In genomic region chr1:18480315-18481189, GRCh38 we compare ENCODE assay signal across 1 cellular context.
TF ChIP-seq lines count a peak whose summit lies in the region.

KLHDC7A (plus strand) TSS chr1:18480930; CDS start chr1:18480982, 52 bp downstream.

TF ChIP-seq in HepG2, 621 proteins besides CTCF, POLR2A, EP300 and RAD21 (continued from another document and continues in another):
- TF ChIP-seq, protein P1, sequence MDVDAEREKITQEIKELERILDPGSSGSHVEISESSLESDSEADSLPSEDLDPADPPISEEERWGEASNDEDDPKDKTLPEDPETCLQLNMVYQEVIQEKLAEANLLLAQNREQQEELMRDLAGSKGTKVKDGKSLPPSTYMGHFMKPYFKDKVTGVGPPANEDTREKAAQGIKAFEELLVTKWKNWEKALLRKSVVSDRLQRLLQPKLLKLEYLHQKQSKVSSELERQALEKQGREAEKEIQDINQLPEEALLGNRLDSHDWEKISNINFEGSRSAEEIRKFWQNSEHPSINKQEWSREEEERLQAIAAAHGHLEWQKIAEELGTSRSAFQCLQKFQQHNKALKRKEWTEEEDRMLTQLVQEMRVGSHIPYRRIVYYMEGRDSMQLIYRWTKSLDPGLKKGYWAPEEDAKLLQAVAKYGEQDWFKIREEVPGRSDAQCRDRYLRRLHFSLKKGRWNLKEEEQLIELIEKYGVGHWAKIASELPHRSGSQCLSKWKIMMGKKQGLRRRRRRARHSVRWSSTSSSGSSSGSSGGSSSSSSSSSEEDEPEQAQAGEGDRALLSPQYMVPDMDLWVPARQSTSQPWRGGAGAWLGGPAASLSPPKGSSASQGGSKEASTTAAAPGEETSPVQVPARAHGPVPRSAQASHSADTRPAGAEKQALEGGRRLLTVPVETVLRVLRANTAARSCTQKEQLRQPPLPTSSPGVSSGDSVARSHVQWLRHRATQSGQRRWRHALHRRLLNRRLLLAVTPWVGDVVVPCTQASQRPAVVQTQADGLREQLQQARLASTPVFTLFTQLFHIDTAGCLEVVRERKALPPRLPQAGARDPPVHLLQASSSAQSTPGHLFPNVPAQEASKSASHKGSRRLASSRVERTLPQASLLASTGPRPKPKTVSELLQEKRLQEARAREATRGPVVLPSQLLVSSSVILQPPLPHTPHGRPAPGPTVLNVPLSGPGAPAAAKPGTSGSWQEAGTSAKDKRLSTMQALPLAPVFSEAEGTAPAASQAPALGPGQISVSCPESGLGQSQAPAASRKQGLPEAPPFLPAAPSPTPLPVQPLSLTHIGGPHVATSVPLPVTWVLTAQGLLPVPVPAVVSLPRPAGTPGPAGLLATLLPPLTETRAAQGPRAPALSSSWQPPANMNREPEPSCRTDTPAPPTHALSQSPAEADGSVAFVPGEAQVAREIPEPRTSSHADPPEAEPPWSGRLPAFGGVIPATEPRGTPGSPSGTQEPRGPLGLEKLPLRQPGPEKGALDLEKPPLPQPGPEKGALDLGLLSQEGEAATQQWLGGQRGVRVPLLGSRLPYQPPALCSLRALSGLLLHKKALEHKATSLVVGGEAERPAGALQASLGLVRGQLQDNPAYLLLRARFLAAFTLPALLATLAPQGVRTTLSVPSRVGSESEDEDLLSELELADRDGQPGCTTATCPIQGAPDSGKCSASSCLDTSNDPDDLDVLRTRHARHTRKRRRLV (CRISPR knock-in tag; IDR thresholded peaks at IDR 0.05): no peak
- TF ChIP-seq ZBTB2 (CRISPR knock-in tag; IDR thresholded peaks at IDR 0.05; ENCODE audit: low read depth) (no peak), ZNF761 (CRISPR knock-in tag; conservative IDR thresholded peaks at IDR 0.05) (peak; percentile 69), ZNF496 (CRISPR knock-in tag; IDR thresholded peaks at IDR 0.05; ENCODE audit: insufficient replicate concordance) (no peak), POLR2G (IDR thresholded peaks at IDR 0.05; ENCODE audit: low read depth, low read length) (peak; percentile 65), KLF15 (CRISPR knock-in tag; IDR thresholded peaks at IDR 0.05; ENCODE audit: borderline replicate concordance) (no peak), ZFY (CRISPR knock-in tag; IDR thresholded peaks at IDR 0.05) (peak; percentile 80), ZNF414 (CRISPR knock-in tag; IDR thresholded peaks at IDR 0.05) (no peak), ZNF263 (CRISPR knock-in tag; IDR thresholded peaks at IDR 0.05) (0 out of 2 replicates have a peak, but pooled peaks have one; percentile 33), PHF8 (CRISPR knock-in tag; IDR thresholded peaks at IDR 0.05) (peak; percentile 64; the same call in 1 of the 2 replicates), DPF2 (CRISPR knock-in tag; IDR thresholded peaks at IDR 0.05; ENCODE audit: borderline replicate concordance, low read depth) (peak; percentile 44; the same call in 1 of the 2 replicates), SRY (CRISPR knock-in tag; IDR thresholded peaks at IDR 0.05) (no peak), ZBTB10 (CRISPR knock-in tag; IDR thresholded peaks at IDR 0.05; ENCODE audit: borderline replicate concordance) (no peak), SKI (IDR thresholded peaks at IDR 0.05; ENCODE audit: partially characterized antibody) (no peak), RBM39 (IDR thresholded peaks at IDR 0.05; ENCODE audit: low read depth, low read length, poor library complexity, severe bottlenecking) (peak; percentile 33), ZNF674 (CRISPR knock-in tag; IDR thresholded peaks at IDR 0.05; ENCODE audit: low read depth) (no peak), SIN3A (IDR thresholded peaks at IDR 0.05; ENCODE audit: borderline replicate concordance, low read depth, low read length) (peak; percentile 52; the same call in 1 of the 2 replicates), EEA1 (CRISPR knock-in tag; IDR thresholded peaks at IDR 0.05; ENCODE audit: borderline replicate concordance) (no peak), AGO1 (IDR thresholded peaks at IDR 0.05; ENCODE audit: low read depth, low read length, poor library complexity, severe bottlenecking) (no peak), U2AF1 (optimal IDR thresholded peaks at IDR 0.05; ENCODE audit: low read depth, low read length) (no peak), ZKSCAN5 (CRISPR knock-in tag; IDR thresholded peaks at IDR 0.05) (no peak), MBNL3 (CRISPR knock-in tag; conservative IDR thresholded peaks at IDR 0.05) (no peak), ARNTL (CRISPR knock-in tag; IDR thresholded peaks at IDR 0.05) (no peak), POLR2AphosphoS2 (IDR thresholded peaks at IDR 0.05; ENCODE audit: low read depth, low read length) (no peak), ZNF557 (CRISPR knock-in tag; IDR thresholded peaks at IDR 0.05) (no peak), ZNF652 (CRISPR knock-in tag; IDR thresholded peaks at IDR 0.05; ENCODE audit: borderline replicate concordance, low read depth) (no peak), MYNN (CRISPR knock-in tag; IDR thresholded peaks at IDR 0.05; ENCODE audit: low read depth) (no peak), RCOR2 (CRISPR knock-in tag; IDR thresholded peaks at IDR 0.05) (no peak)
- TF ChIP-seq, protein P2, sequence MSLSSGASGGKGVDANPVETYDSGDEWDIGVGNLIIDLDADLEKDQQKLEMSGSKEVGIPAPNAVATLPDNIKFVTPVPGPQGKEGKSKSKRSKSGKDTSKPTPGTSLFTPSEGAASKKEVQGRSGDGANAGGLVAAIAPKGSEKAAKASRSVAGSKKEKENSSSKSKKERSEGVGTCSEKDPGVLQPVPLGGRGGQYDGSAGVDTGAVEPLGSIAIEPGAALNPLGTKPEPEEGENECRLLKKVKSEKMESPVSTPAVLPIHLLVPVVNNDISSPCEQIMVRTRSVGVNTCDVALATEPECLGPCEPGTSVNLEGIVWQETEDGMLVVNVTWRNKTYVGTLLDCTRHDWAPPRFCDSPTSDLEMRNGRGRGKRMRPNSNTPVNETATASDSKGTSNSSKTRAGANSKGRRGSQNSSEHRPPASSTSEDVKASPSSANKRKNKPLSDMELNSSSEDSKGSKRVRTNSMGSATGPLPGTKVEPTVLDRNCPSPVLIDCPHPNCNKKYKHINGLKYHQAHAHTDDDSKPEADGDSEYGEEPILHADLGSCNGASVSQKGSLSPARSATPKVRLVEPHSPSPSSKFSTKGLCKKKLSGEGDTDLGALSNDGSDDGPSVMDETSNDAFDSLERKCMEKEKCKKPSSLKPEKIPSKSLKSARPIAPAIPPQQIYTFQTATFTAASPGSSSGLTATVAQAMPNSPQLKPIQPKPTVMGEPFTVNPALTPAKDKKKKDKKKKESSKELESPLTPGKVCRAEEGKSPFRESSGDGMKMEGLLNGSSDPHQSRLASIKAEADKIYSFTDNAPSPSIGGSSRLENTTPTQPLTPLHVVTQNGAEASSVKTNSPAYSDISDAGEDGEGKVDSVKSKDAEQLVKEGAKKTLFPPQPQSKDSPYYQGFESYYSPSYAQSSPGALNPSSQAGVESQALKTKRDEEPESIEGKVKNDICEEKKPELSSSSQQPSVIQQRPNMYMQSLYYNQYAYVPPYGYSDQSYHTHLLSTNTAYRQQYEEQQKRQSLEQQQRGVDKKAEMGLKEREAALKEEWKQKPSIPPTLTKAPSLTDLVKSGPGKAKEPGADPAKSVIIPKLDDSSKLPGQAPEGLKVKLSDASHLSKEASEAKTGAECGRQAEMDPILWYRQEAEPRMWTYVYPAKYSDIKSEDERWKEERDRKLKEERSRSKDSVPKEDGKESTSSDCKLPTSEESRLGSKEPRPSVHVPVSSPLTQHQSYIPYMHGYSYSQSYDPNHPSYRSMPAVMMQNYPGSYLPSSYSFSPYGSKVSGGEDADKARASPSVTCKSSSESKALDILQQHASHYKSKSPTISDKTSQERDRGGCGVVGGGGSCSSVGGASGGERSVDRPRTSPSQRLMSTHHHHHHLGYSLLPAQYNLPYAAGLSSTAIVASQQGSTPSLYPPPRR (CRISPR knock-in tag; IDR thresholded peaks at IDR 0.05; ENCODE audit: borderline replicate concordance): 0 out of 2 replicates have a peak, but pooled peaks have one; percentile 12
- TF ChIP-seq, protein P3, sequence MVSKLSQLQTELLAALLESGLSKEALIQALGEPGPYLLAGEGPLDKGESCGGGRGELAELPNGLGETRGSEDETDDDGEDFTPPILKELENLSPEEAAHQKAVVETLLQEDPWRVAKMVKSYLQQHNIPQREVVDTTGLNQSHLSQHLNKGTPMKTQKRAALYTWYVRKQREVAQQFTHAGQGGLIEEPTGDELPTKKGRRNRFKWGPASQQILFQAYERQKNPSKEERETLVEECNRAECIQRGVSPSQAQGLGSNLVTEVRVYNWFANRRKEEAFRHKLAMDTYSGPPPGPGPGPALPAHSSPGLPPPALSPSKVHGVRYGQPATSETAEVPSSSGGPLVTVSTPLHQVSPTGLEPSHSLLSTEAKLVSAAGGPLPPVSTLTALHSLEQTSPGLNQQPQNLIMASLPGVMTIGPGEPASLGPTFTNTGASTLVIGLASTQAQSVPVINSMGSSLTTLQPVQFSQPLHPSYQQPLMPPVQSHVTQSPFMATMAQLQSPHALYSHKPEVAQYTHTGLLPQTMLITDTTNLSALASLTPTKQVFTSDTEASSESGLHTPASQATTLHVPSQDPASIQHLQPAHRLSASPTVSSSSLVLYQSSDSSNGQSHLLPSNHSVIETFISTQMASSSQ (IDR thresholded peaks at IDR 0.05; ENCODE audit: low read depth): peak; percentile 88
- TF ChIP-seq, protein P3 (CRISPR knock-in tag; IDR thresholded peaks at IDR 0.05; ENCODE audit: borderline replicate concordance): peak; percentile 95; the same call in 1 of the 2 replicates
- TF ChIP-seq, protein P4, sequence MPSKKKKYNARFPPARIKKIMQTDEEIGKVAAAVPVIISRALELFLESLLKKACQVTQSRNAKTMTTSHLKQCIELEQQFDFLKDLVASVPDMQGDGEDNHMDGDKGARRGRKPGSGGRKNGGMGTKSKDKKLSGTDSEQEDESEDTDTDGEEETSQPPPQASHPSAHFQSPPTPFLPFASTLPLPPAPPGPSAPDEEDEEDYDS (CRISPR knock-in tag; IDR thresholded peaks at IDR 0.05): peak; percentile 47; the same call in 1 of the 2 replicates
- TF ChIP-seq, protein P5, sequence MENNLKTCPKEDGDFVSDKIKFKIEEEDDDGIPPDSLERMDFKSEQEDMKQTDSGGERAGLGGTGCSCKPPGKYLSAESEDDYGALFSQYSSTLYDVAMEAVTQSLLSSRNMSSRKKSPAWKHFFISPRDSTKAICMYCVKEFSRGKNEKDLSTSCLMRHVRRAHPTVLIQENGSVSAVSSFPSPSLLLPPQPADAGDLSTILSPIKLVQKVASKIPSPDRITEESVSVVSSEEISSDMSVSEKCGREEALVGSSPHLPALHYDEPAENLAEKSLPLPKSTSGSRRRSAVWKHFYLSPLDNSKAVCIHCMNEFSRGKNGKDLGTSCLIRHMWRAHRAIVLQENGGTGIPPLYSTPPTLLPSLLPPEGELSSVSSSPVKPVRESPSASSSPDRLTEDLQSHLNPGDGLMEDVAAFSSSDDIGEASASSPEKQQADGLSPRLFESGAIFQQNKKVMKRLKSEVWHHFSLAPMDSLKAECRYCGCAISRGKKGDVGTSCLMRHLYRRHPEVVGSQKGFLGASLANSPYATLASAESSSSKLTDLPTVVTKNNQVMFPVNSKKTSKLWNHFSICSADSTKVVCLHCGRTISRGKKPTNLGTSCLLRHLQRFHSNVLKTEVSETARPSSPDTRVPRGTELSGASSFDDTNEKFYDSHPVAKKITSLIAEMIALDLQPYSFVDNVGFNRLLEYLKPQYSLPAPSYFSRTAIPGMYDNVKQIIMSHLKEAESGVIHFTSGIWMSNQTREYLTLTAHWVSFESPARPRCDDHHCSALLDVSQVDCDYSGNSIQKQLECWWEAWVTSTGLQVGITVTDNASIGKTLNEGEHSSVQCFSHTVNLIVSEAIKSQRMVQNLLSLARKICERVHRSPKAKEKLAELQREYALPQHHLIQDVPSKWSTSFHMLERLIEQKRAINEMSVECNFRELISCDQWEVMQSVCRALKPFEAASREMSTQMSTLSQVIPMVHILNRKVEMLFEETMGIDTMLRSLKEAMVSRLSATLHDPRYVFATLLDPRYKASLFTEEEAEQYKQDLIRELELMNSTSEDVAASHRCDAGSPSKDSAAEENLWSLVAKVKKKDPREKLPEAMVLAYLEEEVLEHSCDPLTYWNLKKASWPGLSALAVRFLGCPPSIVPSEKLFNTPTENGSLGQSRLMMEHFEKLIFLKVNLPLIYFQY (CRISPR knock-in tag; IDR thresholded peaks at IDR 0.05; ENCODE audit: borderline replicate concordance): peak; percentile 95
